ENCODE assay signal across 1 cellular context in genomic region chr10:102713814-102714620, GRCh38.
TF ChIP-seq lines count a peak whose summit lies in the region.

TSS of gene ARL3 (minus strand) at chr10:102714397. CDS start at chr10:102714275, 122 bp downstream.

TF ChIP-seq in HEK293, 187 proteins besides CTCF, POLR2A, EP300 and RAD21 (continued from another document and continues in another):
- TF ChIP-seq ZNF280D (tag by site-specific recombination; IDR thresholded peaks at IDR 0.05) (no peak), ZNF2 (tag by site-specific recombination; IDR thresholded peaks at IDR 0.05) (0 out of 2 replicates have a peak, but pooled peaks have one; percentile 39), KLF17 (tag by site-specific recombination; IDR thresholded peaks at IDR 0.05) (peak; percentile 45; the same call in 1 of the 2 replicates), PRDM10 (tag by site-specific recombination; IDR thresholded peaks at IDR 0.05) (peak; percentile 91), ZNF202 (tag by site-specific recombination; IDR thresholded peaks at IDR 0.05; ENCODE audit: borderline replicate concordance) (no peak), ZNF138 (tag by site-specific recombination; IDR thresholded peaks at IDR 0.05; ENCODE audit: borderline replicate concordance) (no peak), ZNF280C (tag by site-specific recombination; IDR thresholded peaks at IDR 0.05) (no peak), KLF7 (tag by site-specific recombination; IDR thresholded peaks at IDR 0.05; ENCODE audit: borderline replicate concordance) (peak; percentile 65; the same call in 1 of the 2 replicates), ZNF777 (tag by site-specific recombination; IDR thresholded peaks at IDR 0.05; ENCODE audit: borderline replicate concordance) (no peak), HOXC10 (CRISPR knock-in tag; IDR thresholded peaks at IDR 0.05) (no peak), ZNF645 (tag by site-specific recombination; IDR thresholded peaks at IDR 0.05) (no peak), PRDM6 (tag by site-specific recombination; IDR thresholded peaks at IDR 0.05) (no peak), HOXA7 (CRISPR knock-in tag; IDR thresholded peaks at IDR 0.05; ENCODE audit: borderline replicate concordance) (no peak), ZNF274 (IDR thresholded peaks at IDR 0.05; ENCODE audit: low read length) (no peak), ZNF274 (tag by site-specific recombination; IDR thresholded peaks at IDR 0.05; ENCODE audit: borderline replicate concordance) (no peak), ZNF776 (tag by site-specific recombination; IDR thresholded peaks at IDR 0.05; ENCODE audit: borderline replicate concordance) (no peak), ZNF692 (tag by site-specific recombination; IDR thresholded peaks at IDR 0.05) (peak; percentile 90), TSHZ1 (tag by site-specific recombination; IDR thresholded peaks at IDR 0.05; ENCODE audit: borderline replicate concordance) (no peak), ZNF148 (tag by site-specific recombination; IDR thresholded peaks at IDR 0.05; ENCODE audit: borderline replicate concordance) (no peak), ZSCAN16 (tag by site-specific recombination; IDR thresholded peaks at IDR 0.05) (peak; percentile 76; the same call in 1 of the 2 replicates), WT1 (tag by site-specific recombination; IDR thresholded peaks at IDR 0.05) (peak; percentile 77), ZNF549 (tag by site-specific recombination; IDR thresholded peaks at IDR 0.05) (no peak), ZNF558 (tag by site-specific recombination; IDR thresholded peaks at IDR 0.05) (no peak), ZNF37A (tag by site-specific recombination; IDR thresholded peaks at IDR 0.05) (no peak), ZNF76 (tag by site-specific recombination; IDR thresholded peaks at IDR 0.05; ENCODE audit: borderline replicate concordance, low read depth) (peak; percentile 42; the same call in 1 of the 2 replicates), ZBTB8A (tag by site-specific recombination; IDR thresholded peaks at IDR 0.05) (peak; percentile 54), SCRT2 (tag by site-specific recombination; IDR thresholded peaks at IDR 0.05) (no peak), KLF16 (tag by site-specific recombination; IDR thresholded peaks at IDR 0.05) (peak; percentile 79), FEZF1 (tag by site-specific recombination; IDR thresholded peaks at IDR 0.05) (no peak; the same call in 1 of the 2 replicates), ZNF169 (tag by site-specific recombination; IDR thresholded peaks at IDR 0.05) (no peak), ZNF768 (tag by site-specific recombination; IDR thresholded peaks at IDR 0.05) (no peak), ZNF473 (tag by site-specific recombination; IDR thresholded peaks at IDR 0.05) (no peak), KLF8 (tag by site-specific recombination; IDR thresholded peaks at IDR 0.05) (peak; percentile 68), ZIC2 (tag by site-specific recombination; IDR thresholded peaks at IDR 0.05) (peak; percentile 67), ZNF792 (tag by site-specific recombination; IDR thresholded peaks at IDR 0.05) (no peak), ZNF214 (tag by site-specific recombination; IDR thresholded peaks at IDR 0.05; ENCODE audit: borderline replicate concordance) (no peak), ZNF747 (tag by site-specific recombination; IDR thresholded peaks at IDR 0.05) (no peak), OSR2 (tag by site-specific recombination; IDR thresholded peaks at IDR 0.05) (no peak; the same call in 1 of the 2 replicates), ZNF341 (tag by site-specific recombination; IDR thresholded peaks at IDR 0.05; ENCODE audit: low read depth) (peak; percentile 96)
